ENCODE assay signal across 15 cellular contexts in genomic region chr3:8767181-8767666, GRCh38. TPM values are rescaled to one million over a fixed set of nuclear protein-coding genes. Genes with fewer than 3 reads are reported as not detected.
A peak's percentile ranks its signal among the peaks of the same experiment; 100 is the strongest.
DNase-seq lines count a peak whose midpoint lies in the region; ATAC-seq, FAIRE-seq and TF ChIP-seq lines count a peak whose summit lies in the region.
"Had no signal": no experiment of that assay in that cellular context is flagged by ENCODE, and none has a peak within 500 bp of the region (broad histone marks: within the 10 kb centered on the region; RNA-seq: fewer than 3 reads in every experiment).

No MANE protein-coding gene starts in this region.

- no peaks in the 10 kb centered on the region for H3K79me2 ChIP-seq in keratinocyte (ENCODE audit: control insufficient read depth, insufficient read depth, low read length)

- H3K4me2 ChIP-seq in keratinocyte (ENCODE audit: control insufficient read depth, extremely low read depth, insufficient read depth, low read depth, low read length), result peak overlapping the region; percentile 77

- peak overlapping the region; percentile 70 for H2AFZ ChIP-seq in keratinocyte (ENCODE audit: control insufficient read depth, low read length)

- TF ChIP-seq CTCF in astrocyte of the spinal cord (IDR thresholded peaks at IDR 0.05; ENCODE audit: low read depth, low read length), result no peak
- no peak for TF ChIP-seq CTCF in keratinocyte (optimal IDR thresholded peaks at IDR 0.05 in 1 of 3, IDR thresholded peaks at IDR 0.05 in 1 of 3, conservative IDR thresholded peaks at IDR 0.05 in 1 of 3; ENCODE audit: extremely low read depth in 1 of 3, insufficient read depth in 2 of 3, low read length in 3 of 3)
- TF ChIP-seq CTCF in spleen (IDR thresholded peaks at IDR 0.05 in 8 of 11, conservative IDR thresholded peaks at IDR 0.05 in 3 of 11), result no peak

- DNase-seq in astrocyte of the spinal cord (ENCODE audit: low read depth, low spot score) (no peak), keratinocyte (ENCODE audit: low read depth, low spot score) (no peak), spleen (no peak), epidermal melanocyte (ENCODE audit: insufficient read length, low spot score) (no peak)
- no peak for DNase-seq in stimulated activated naive CD4-positive, alpha-beta T cell treated with Interleukin-2 at 50 U/mL for 16 hours (lab: John Stamatoyannopoulos, UW)
- no peak for DNase-seq in stimulated activated naive CD4-positive, alpha-beta T cell (lab: John Stamatoyannopoulos, UW)
- DNase-seq: KBM-7, NCI-H187 treated with DMSO at 0.1 percent for 48 hours, SHP77 treated with DMSO at 0.1 percent for 48 hours, sigmoid colon, tibial artery had no signal

- H3K4me1 ChIP-seq in keratinocyte (ENCODE audit: control insufficient read depth, extremely low read depth, insufficient read depth, low read length) (peaks cover 12% of the 10 kb centered on the region), spleen (peaks cover 11 to 31% (median 26%) of the 10 kb centered on the region in 6 donors)

- H4K20me1 ChIP-seq in keratinocyte (ENCODE audit: control insufficient read depth, extremely low read depth, insufficient read depth, low read length), result no peaks in the 10 kb centered on the region

- H3K36me3 ChIP-seq in keratinocyte (ENCODE audit: control insufficient read depth in 2 of 2, extremely low read depth in 1 of 2, insufficient read depth in 2 of 2, low read length in 2 of 2), result no peaks in the 10 kb centered on the region
- no peaks in the 10 kb centered on the region for H3K36me3 ChIP-seq in spleen
- H3K36me3 ChIP-seq: ascending aorta, sigmoid colon, tibial artery had no signal

- dilution Hi-C loops in keratinocyte (cut with MboI; ENCODE audit: extremely low pct_ligation_motif_present, low sequenced_read_pairs), result no loop called here

- H3K27me3 ChIP-seq in keratinocyte (ENCODE audit: control insufficient read depth, extremely low read depth, insufficient read depth, low read length) (peaks cover 24% of the 10 kb centered on the region), spleen (replicated peaks in 1 of 7) (peaks cover 0 to 49% (median 35%) of the 10 kb centered on the region in 7 donors)

- TF ChIP-seq POLR2A in spleen (IDR thresholded peaks at IDR 0.05), result no peak

- H3K27ac ChIP-seq in keratinocyte (ENCODE audit: control insufficient read depth, insufficient read depth, low read length) (no peak overlapping the region), spleen (no peak overlapping the region)
- H3K27ac ChIP-seq: ascending aorta, sigmoid colon, tibial artery had no signal

- H3K9me3 ChIP-seq in keratinocyte (ENCODE audit: control insufficient read depth, low read depth, low read length) (no peaks in the 10 kb centered on the region), spleen (no peaks in the 10 kb centered on the region)
- H3K9me3 ChIP-seq: ascending aorta, mucosa of descending colon, sigmoid colon, tibial artery had no signal

- WGBS in spleen, 5 donors, result 32 to 68% (median 44%) methylated on average over 30 to 37 of the region's 37 CpGs

- in situ Hi-C loops in astrocyte of the spinal cord (cut with HindIII; ENCODE audit: low sequenced_read_pairs), result no loop called here

- intact Hi-C loops in spleen (cut with DNase I; ENCODE audit: low total_unique reads), result no loop called here

- no peaks in the 10 kb centered on the region for H3K9me1 ChIP-seq in keratinocyte (ENCODE audit: control insufficient read depth, extremely low read depth, insufficient read depth, low read length)

- FAIRE-seq in keratinocyte (lab: Jason Lieb, UNC), result no peak

- no peak overlapping the region for H3K9ac ChIP-seq in keratinocyte (ENCODE audit: control insufficient read depth, extremely low read depth, insufficient read depth, low read length)

- H3K4me3 ChIP-seq in astrocyte of the spinal cord (ENCODE audit: low read depth, low read length), result peak overlapping the region; percentile 31
- H3K4me3 ChIP-seq in keratinocyte (ENCODE audit: control insufficient read depth in 2 of 3, extremely low read depth in 1 of 3, insufficient read depth in 2 of 3, low read depth in 1 of 3, low read length in 3 of 3), result peak overlapping the region in 1 of 3 experiments; percentile 52
- peak overlapping the region in 5 of 8 donors; percentile 17 to 65 (median 44) for H3K4me3 ChIP-seq in spleen
- H3K4me3 ChIP-seq: mucosa of descending colon had no signal

- ATAC-seq in GM19397 (IDR thresholded peaks at IDR 0.05; ENCODE audit: unreplicated experiment), result peak; percentile 4
- ATAC-seq: HCT116 had no signal

RNA-seq across cellular contexts. Expression of gene OXTR, which starts 2.2 kb away (rescaled TPM):
- 0.08 to 0.19 TPM (median 0.16 TPM) in 3 replicates for polyA plus RNA-seq in keratinocyte
- 0.41 TPM for polyA plus RNA-seq in keratinocyte (2011; ENCODE audit: low read depth)
- 0.06 and 0.10 TPM in 2 replicates for polyA plus RNA-seq in keratinocyte (2011; cell fraction: cytosol; rRNA removed)
- 0.48 and 0.53 TPM in 2 replicates for polyA plus RNA-seq in keratinocyte (2011; cell fraction: nucleus; rRNA removed)
- polyA plus RNA-seq in keratinocyte (2012; ENCODE audit: low replicate concordance), result 0.14 and 0.31 TPM in 2 replicates
- 0.03 to 0.19 TPM (median 0.07 TPM) in 3 replicates for polyA minus RNA-seq in keratinocyte
- polyA minus RNA-seq in keratinocyte (2011; cell fraction: cytosol; rRNA and poly(A)+ RNA removed), result not detected
- 0.32 and 0.54 TPM in 2 replicates for polyA minus RNA-seq in keratinocyte (2011; cell fraction: nucleus; rRNA and poly(A)+ RNA removed)
- total RNA-seq in spleen, result 1 to 10 TPM in 2 of 7 donors, under 1 TPM in 5; 0.26 to 1.4 (median 0.67) TPM
- polyA plus RNA-seq in spleen, result under 1 TPM; 0.19 to 0.39 (median 0.39) TPM

RNA-seq across cellular contexts. Expression of gene CAV3, which starts 33.6 kb away (rescaled TPM):
- polyA plus RNA-seq in keratinocyte (not detected in 3 replicates), spleen (under 1 TPM in 1 of 3 donors, not detected in 2; 0.11 TPM)
- polyA plus RNA-seq in keratinocyte (2011; ENCODE audit: low read depth), result not detected
- not detected in 2 replicates for polyA plus RNA-seq in keratinocyte (2011; cell fraction: cytosol; rRNA removed)
- polyA plus RNA-seq in keratinocyte (2011; cell fraction: nucleus; rRNA removed), result not detected in 2 replicates
- polyA plus RNA-seq in keratinocyte (2012; ENCODE audit: low replicate concordance), result not detected in 2 replicates
- not detected in 3 replicates for polyA minus RNA-seq in keratinocyte
- polyA minus RNA-seq in keratinocyte (2011; cell fraction: cytosol; rRNA and poly(A)+ RNA removed), result not detected
- polyA minus RNA-seq in keratinocyte (2011; cell fraction: nucleus; rRNA and poly(A)+ RNA removed), result not detected in 2 replicates
- not detected for total RNA-seq in spleen
- total RNA-seq: ascending aorta, mucosa of descending colon, sigmoid colon had no signal
